Comparison of ENCODE assay signal across 1 cellular context in the genomic region with DNA sequence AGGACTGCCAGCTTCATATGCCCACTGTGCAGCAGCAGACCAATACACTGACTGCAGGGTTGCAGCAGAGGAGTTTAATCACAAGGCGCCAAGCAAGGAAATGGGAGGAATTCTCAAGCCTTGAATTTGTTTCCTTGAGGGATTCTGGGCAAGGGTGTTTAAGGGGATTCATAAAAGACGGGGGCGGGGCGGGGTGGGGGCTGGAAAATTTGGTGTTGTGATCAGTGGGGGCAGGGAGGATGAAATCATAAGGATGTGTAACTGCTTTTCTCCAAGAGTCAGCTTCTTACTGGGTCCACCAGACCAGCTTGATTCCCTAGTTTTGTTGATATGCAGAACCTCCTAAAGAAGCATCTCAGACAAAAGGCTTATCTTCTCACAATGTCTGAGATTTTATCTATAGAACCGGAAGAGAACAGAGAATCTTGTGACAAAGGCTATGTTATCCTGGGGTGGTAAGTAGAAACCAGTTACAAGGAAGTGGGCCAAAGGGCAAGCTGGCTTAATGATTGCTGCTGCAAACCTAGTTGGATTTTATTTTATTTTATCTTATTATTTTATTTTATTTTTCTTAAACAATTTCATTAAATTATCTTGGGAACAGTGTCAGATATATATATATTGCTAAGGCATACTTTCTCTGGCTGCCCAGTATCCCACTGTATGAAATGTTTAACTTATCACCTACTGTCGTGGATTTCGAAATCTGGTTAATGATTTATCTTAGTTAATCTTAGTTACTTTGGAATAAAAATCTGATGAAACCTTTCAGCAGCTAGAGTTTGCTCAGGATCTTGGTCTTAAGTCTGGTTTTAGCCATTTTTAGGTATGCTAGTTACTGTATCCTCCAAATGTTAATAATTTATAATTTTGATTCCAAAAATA.
A peak's percentile ranks its signal among the peaks of the same experiment; 100 is the strongest.
TF ChIP-seq lines count a peak whose summit lies in the region.

No MANE protein-coding gene starts in this region.

TF ChIP-seq in WTC11, 78 proteins besides CTCF, POLR2A, EP300 and RAD21:
- TF ChIP-seq HMGA2 (CRISPR knock-in tag; IDR thresholded peaks at IDR 0.05), result 0 out of 2 replicates have a peak, but pooled peaks have one; percentile 13
- no peak for TF ChIP-seq CREB1 (CRISPR knock-in tag; IDR thresholded peaks at IDR 0.05)
- peak; percentile 37; the same call in 1 of the 2 replicates for TF ChIP-seq GABPB1 (CRISPR knock-in tag; IDR thresholded peaks at IDR 0.05)
- no peak for TF ChIP-seq TEAD4 (CRISPR knock-in tag; IDR thresholded peaks at IDR 0.05)
- TF ChIP-seq, protein P1, sequence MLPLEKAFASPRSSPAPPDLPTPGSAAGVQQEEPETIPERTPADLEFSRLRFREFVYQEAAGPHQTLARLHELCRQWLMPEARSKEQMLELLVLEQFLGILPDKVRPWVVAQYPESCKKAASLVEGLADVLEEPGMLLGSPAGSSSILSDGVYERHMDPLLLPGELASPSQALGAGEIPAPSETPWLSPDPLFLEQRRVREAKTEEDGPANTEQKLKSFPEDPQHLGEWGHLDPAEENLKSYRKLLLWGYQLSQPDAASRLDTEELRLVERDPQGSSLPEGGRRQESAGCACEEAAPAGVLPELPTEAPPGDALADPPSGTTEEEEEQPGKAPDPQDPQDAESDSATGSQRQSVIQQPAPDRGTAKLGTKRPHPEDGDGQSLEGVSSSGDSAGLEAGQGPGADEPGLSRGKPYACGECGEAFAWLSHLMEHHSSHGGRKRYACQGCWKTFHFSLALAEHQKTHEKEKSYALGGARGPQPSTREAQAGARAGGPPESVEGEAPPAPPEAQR (CRISPR knock-in tag; IDR thresholded peaks at IDR 0.05), result no peak
- TF ChIP-seq ZNF263 (CRISPR knock-in tag; IDR thresholded peaks at IDR 0.05; ENCODE audit: low read depth), result no peak
- TF ChIP-seq JAZF1 (CRISPR knock-in tag; IDR thresholded peaks at IDR 0.05), result no peak
- TF ChIP-seq, protein P2, sequence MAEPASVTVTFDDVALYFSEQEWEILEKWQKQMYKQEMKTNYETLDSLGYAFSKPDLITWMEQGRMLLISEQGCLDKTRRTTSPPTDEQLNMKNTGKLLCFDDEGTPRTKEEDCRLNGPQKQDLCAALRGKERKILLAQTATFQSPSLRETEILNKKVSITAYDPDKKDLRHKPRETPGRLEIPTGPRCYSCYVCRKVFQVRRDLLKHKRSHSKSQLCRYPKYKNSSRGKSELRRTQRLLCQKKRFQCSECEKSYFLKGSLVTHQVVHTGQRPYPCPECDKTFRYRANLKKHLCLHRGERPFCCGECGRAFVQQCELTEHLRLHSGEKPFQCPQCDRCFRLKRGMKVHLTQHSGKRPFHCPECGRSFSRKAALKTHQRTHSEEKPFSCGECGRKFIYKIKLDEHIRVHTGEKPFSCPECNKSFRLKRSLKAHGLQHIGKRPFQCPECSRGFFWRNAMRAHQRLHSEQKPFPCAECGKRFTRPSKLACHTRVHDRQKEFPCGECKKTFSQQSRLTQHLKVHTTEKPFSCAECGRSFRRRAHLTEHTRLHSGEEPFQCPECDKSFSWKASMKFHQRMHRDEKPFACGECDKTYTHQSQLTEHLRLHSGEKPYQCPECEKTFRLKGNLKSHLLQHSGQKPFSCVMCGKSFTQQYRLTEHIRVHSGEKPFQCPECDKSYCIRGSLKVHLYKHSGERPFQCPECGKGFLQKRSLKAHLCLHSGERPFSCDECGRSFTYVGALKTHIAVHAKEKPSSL (CRISPR knock-in tag; conservative IDR thresholded peaks at IDR 0.05), result no peak
